23 cellular contexts compared by ENCODE assay signal in the genomic region with DNA sequence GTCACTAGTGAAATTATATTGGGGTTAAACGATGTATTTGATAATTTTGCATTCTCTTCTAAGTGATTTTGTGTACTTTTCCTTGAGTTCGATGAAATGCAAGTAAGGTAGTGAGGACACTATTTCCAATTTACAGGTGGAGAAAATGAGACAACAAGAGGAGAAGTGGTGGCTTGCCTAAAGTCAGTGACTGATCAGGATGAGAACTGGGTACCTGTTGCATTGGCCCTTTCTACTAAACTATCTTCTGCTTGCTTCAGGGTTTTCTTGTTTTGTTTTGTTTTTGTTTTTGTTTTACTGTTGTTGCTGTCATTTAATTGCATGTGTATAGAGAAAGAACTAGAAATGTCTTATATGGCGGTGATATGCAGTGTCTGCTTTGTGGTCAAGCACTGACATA.
"Had no signal": no experiment of that assay in that cellular context is flagged by ENCODE, and none has a peak within 500 bp of the region (broad histone marks: within the 10 kb centered on the region; RNA-seq: fewer than 3 reads in every experiment).

No MANE protein-coding gene starts in this region.

- H3K27me3 ChIP-seq: SJSA1 had no signal

- DNase-seq: IMR-90, Karpas-422, KG1, MM.1S, NCI-H1092 treated with DMSO at 0.1 percent for 48 hours, NCI-H1436, NCI-H187, NCI-H2029, NCI-H2081 treated with DMSO at 0.1 percent for 48 hours, NCI-H2171, NCI-H226, NCI-H446, NCI-H510A, NCI-H524 treated with DMSO at 0.1 percent for 48 hours, NCI-H69, NCI-H774, Right ventricle myocardium superior, RPMI8226, SIG-M5 had no signal

- H3K27ac ChIP-seq: SJSA1, SK-N-MC had no signal

- H3K9me3 ChIP-seq: SJSA1 had no signal

- H3K4me3 ChIP-seq: SJSA1, SK-N-MC had no signal

- H3K4me1 ChIP-seq: SJSA1 had no signal

- H3K36me3 ChIP-seq: SJSA1 had no signal

- ATAC-seq: HepG2 had no signal

- FAIRE-seq: HepG2, RCC 7860 had no signal
